Comparison of ENCODE assay signal across 20 cellular contexts in genomic region chr13:100197116-100197515, GRCh38.
"Had no signal": no experiment of that assay in that cellular context is flagged by ENCODE, and none has a peak within 500 bp of the region (broad histone marks: within the 10 kb centered on the region; RNA-seq: fewer than 3 reads in every experiment).

No MANE protein-coding gene starts in this region.

- H3K9me3 ChIP-seq: adrenal gland, breast epithelium, SJSA1 had no signal

- H3K27me3 ChIP-seq: adrenal gland, breast epithelium, SJSA1 had no signal

- H3K27ac ChIP-seq: adrenal gland, breast epithelium, SJSA1 had no signal

- DNase-seq: activated CD4-positive, alpha-beta T cell treated with anti-CD3 and anti-CD28 coated beads for 48 hours; activated CD4-positive, alpha-beta T cell treated with anti-CD3 and anti-CD28 coated beads, Interleukin-2, amount 50 U/mL, for 4 hours; activated CD4-positive, CD25-positive, alpha-beta regulatory T cell treated with anti-CD3 and anti-CD28 coated beads, Interleukin-2, amount 50 U/mL, for 72 hours; activated CD8-positive, alpha-beta memory T cell treated with anti-CD3 and anti-CD28 coated beads, Interleukin-2, amount 50 U/mL, for 48 hours; activated CD8-positive, alpha-beta T cell treated with anti-CD3 and anti-CD28 coated beads, Interleukin-2, amount 10 ng/mL, durations not matched to agents 7 days and 5 days; activated naive CD4-positive, alpha-beta T cell treated with anti-CD3 and anti-CD28 coated beads, Interleukin-2, amount 50 U/mL, for 16 hours; activated naive CD8-positive, alpha-beta T cell treated with anti-CD3 and anti-CD28 coated beads, Interleukin-2, amount 10 ng/mL, durations not matched to agents 7 days and 5 days; activated T-cell treated with anti-CD3 and anti-CD28 coated beads, Interleukin-2, amount 50 U/mL, for 1 hour; adrenal gland; anterior cingulate cortex; MV-4-11; NCI-H1105; NCI-H1436 treated with DMSO at 0.1 percent for 48 hours; NCI-H187; NCI-H446; NCI-H524; SHP77 had no signal

- ATAC-seq: activated CD8-positive, alpha-beta T cell treated with anti-CD3 and anti-CD28 coated beads, Interleukin-2, amount 10 ng/mL, durations not matched to agents 7 days and 5 days; WTC11 had no signal

- H3K36me3 ChIP-seq: adrenal gland, breast epithelium had no signal

- H3K4me1 ChIP-seq: breast epithelium, SJSA1 had no signal

- H3K4me3 ChIP-seq: adrenal gland, breast epithelium, SJSA1 had no signal
